In genomic region chr11:108286956-108287355, GRCh38 we compare ENCODE assay signal across 21 cellular contexts.
A peak's percentile ranks its signal among the peaks of the same experiment; 100 is the strongest.
DNase-seq lines count a peak whose midpoint lies in the region; ATAC-seq and TF ChIP-seq lines count a peak whose summit lies in the region.
"Had no signal": no experiment of that assay in that cellular context is flagged by ENCODE, and none has a peak within 500 bp of the region (broad histone marks: within the 10 kb centered on the region; RNA-seq: fewer than 3 reads in every experiment).

No MANE protein-coding gene starts in this region.

- no peaks in the 10 kb centered on the region for H3K9me3 ChIP-seq in hepatocyte (ENCODE audit: low read depth)
- H3K9me3 ChIP-seq: BE2C had no signal

- H3K9me2 ChIP-seq in hepatocyte (replicated peaks; ENCODE audit: insufficient read depth), result no peaks in the 10 kb centered on the region

- no peak for TF ChIP-seq CTCF in hepatocyte (IDR thresholded peaks at IDR 0.05; ENCODE audit: poor library complexity)

- peaks cover 19% of the 10 kb centered on the region for H3K36me3 Mint-ChIP-seq in activated naive CD4-positive, alpha-beta T cell treated with anti-CD3 and anti-CD28 coated beads, Interleukin-2, amount 50 U/mL, for 24 hours
- peaks cover 23% of the 10 kb centered on the region for H3K36me3 Mint-ChIP-seq in memory B cell

- no peak for DNase-seq in activated naive CD4-positive, alpha-beta T cell treated with anti-CD3 and anti-CD28 coated beads, Interleukin-2, amount 50 U/mL, for 16 hours
- DNase-seq in RPMI7951 (ENCODE audit: low read depth) (peak; percentile 1), memory B cell (ENCODE audit: low spot score in 2 of 2) (no peak), hepatocyte (ENCODE audit: low spot score) (no peak)
- DNase-seq in activated CD4-positive, alpha-beta T cell treated with anti-CD3 and anti-CD28 coated beads, Interleukin-2, amount 50 U/mL, for 48 hours, result no peak
- DNase-seq: BE2C; Calu3; DMS53; EL; KG1; NCI-H1092; NCI-H1436; NCI-H1930; NCI-H510A treated with DMSO at 0.1 percent for 48 hours; NCI-H748 treated with DMSO at 0.1 percent for 48 hours; NK-92 treated with Interleukin-12 subunit alpha and Interleukin-12 subunit beta, amount 100 ng/mL, for 24 hours; SIG-M5 had no signal

- peak overlapping the region; percentile 92 for H3K27ac Mint-ChIP-seq in activated naive CD4-positive, alpha-beta T cell treated with anti-CD3 and anti-CD28 coated beads, Interleukin-2, amount 50 U/mL, for 24 hours
- peak overlapping the region; percentile 70 for H3K27ac Mint-ChIP-seq in memory B cell

- H3K4me2 ChIP-seq in hepatocyte, result no peak overlapping the region

- no peak overlapping the region for H2AFZ ChIP-seq in hepatocyte

- ATAC-seq in memory B cell (ENCODE audit: low read depth), result no peak
- ATAC-seq in GM19324 (IDR thresholded peaks at IDR 0.05; ENCODE audit: low FRiP score, unreplicated experiment), result no peak
- ATAC-seq: HCT116, SK-N-SH treated with all-trans-retinoic acid at 6 μM for 48 hours had no signal

- H3K9me3 Mint-ChIP-seq in activated naive CD4-positive, alpha-beta T cell treated with anti-CD3 and anti-CD28 coated beads, Interleukin-2, amount 50 U/mL, for 24 hours, result no peaks in the 10 kb centered on the region
- H3K9me3 Mint-ChIP-seq in memory B cell, result no peaks in the 10 kb centered on the region

- peaks cover 46% of the 10 kb centered on the region for H3K4me1 Mint-ChIP-seq in activated naive CD4-positive, alpha-beta T cell treated with anti-CD3 and anti-CD28 coated beads, Interleukin-2, amount 50 U/mL, for 24 hours
- peaks cover 15% of the 10 kb centered on the region for H3K4me1 Mint-ChIP-seq in memory B cell

- no peaks in the 10 kb centered on the region for H3K27me3 Mint-ChIP-seq in activated naive CD4-positive, alpha-beta T cell treated with anti-CD3 and anti-CD28 coated beads, Interleukin-2, amount 50 U/mL, for 24 hours
- H3K27me3 Mint-ChIP-seq in memory B cell, result no peaks in the 10 kb centered on the region

- H3K4me3 Mint-ChIP-seq in activated naive CD4-positive, alpha-beta T cell treated with anti-CD3 and anti-CD28 coated beads, Interleukin-2, amount 50 U/mL, for 24 hours, result no peak overlapping the region
- H3K4me3 Mint-ChIP-seq in memory B cell, result no peak overlapping the region

- H3K36me3 ChIP-seq in hepatocyte (replicated peaks; ENCODE audit: insufficient read depth, low read depth), result no peaks in the 10 kb centered on the region

- no peaks in the 10 kb centered on the region for H4K20me1 ChIP-seq in hepatocyte (ENCODE audit: insufficient read depth, poor library complexity, severe bottlenecking)

- H3K27ac ChIP-seq in hepatocyte, result no peak overlapping the region

- no peak overlapping the region for H3K4me3 ChIP-seq in hepatocyte

- no peaks in the 10 kb centered on the region for H3K27me3 ChIP-seq in hepatocyte
- H3K27me3 ChIP-seq: BE2C had no signal

- no peaks in the 10 kb centered on the region for H3K4me1 ChIP-seq in hepatocyte (ENCODE audit: insufficient read depth)
- H3K4me1 ChIP-seq: BE2C had no signal

- 94% methylated on average over 3 of the region's 3 CpGs for WGBS in hepatocyte (ENCODE audit: low lambda C conversion rate, missing lambda C conversion rate)

- H3K79me2 ChIP-seq in hepatocyte, result no peaks in the 10 kb centered on the region
